28 cellular contexts compared by ENCODE assay signal in genomic region chr14:74747237-74747636, GRCh38.
"Had no signal": no experiment of that assay in that cellular context is flagged by ENCODE, and none has a peak within 500 bp of the region (broad histone marks: within the 10 kb centered on the region; RNA-seq: fewer than 3 reads in every experiment).

No MANE protein-coding gene starts in this region.

- H3K9me3 ChIP-seq: breast epithelium had no signal

- FAIRE-seq: frontal cortex had no signal

- H3K27me3 Mint-ChIP-seq: activated CD4-positive, alpha-beta memory T cell treated with anti-CD3 and anti-CD28 coated beads, Interleukin-2, amount 10 ng/mL, durations not matched to agents 7 days and 5 days; activated CD4-positive, alpha-beta T cell treated with anti-CD3 and anti-CD28 coated beads, Interleukin-2, amount 10 ng/mL, durations not matched to agents 7 days and 5 days; activated naive CD8-positive, alpha-beta T cell treated with anti-CD3 and anti-CD28 coated beads, Interleukin-2, amount 10 ng/mL, durations not matched to agents 7 days and 5 days; activated T-cell treated with anti-CD3 and anti-CD28 coated beads, Interleukin-2, amount 50 U/mL, for 24 hours; central memory CD8-positive, alpha-beta T cell; dendritic cell treated with granulocyte-macrophage colony-stimulating factor and Interleukin-4, amounts not matched to agents 40 ng/mL and 50 ng/mL, for 4 days had no signal

- DNase-seq: activated CD4-positive, alpha-beta memory T cell treated with anti-CD3 and anti-CD28 coated beads, Interleukin-2, amount 10 ng/mL, durations not matched to agents 7 days and 5 days; activated CD4-positive, alpha-beta T cell treated with anti-CD3 and anti-CD28 coated beads for 1 hour; activated CD4-positive, alpha-beta T cell treated with anti-CD3 and anti-CD28 coated beads for 4 hours; activated CD4-positive, alpha-beta T cell treated with anti-CD3 and anti-CD28 coated beads, Interleukin-2, amount 10 ng/mL, durations not matched to agents 7 days and 5 days; activated CD4-positive, alpha-beta T cell treated with anti-CD3 and anti-CD28 coated beads, Interleukin-2, amount 50 U/mL, for 4 hours; activated CD8-positive, alpha-beta memory T cell treated with anti-CD3 and anti-CD28 coated beads, Interleukin-2, amount 50 U/mL, for 48 hours; activated gamma-delta T cell; activated naive CD4-positive, alpha-beta T cell; activated naive CD4-positive, alpha-beta T cell treated with anti-CD3 and anti-CD28 coated beads, Interleukin-2, amount 10 ng/mL, durations not matched to agents 7 days and 5 days; activated naive CD8-positive, alpha-beta T cell treated with anti-CD3 and anti-CD28 coated beads, Interleukin-2, amount 10 ng/mL, durations not matched to agents 7 days and 5 days; activated T-cell treated with anti-CD3 and anti-CD28 coated beads for 4 hours; activated T-cell treated with anti-CD3 and anti-CD28 coated beads, Interleukin-2, amount 50 U/mL, for 24 hours; activated T-cell treated with anti-CD3 and anti-CD28 coated beads, Interleukin-2, amount 50 U/mL, for 72 hours; anterior cingulate cortex; dorsolateral prefrontal cortex; effector memory CD4-positive, alpha-beta T cell; endodermal cell; foreskin fibroblast; head of caudate nucleus; T-helper 2 cell had no signal

- H3K4me1 ChIP-seq: breast epithelium had no signal

- H3K4me1 Mint-ChIP-seq: activated CD4-positive, alpha-beta memory T cell treated with anti-CD3 and anti-CD28 coated beads, Interleukin-2, amount 10 ng/mL, durations not matched to agents 7 days and 5 days; activated CD4-positive, alpha-beta T cell treated with anti-CD3 and anti-CD28 coated beads, Interleukin-2, amount 10 ng/mL, durations not matched to agents 7 days and 5 days; activated naive CD4-positive, alpha-beta T cell treated with anti-CD3 and anti-CD28 coated beads, Interleukin-2, amount 10 ng/mL, durations not matched to agents 7 days and 5 days; brain; central memory CD8-positive, alpha-beta T cell; endodermal cell had no signal

- H3K36me3 ChIP-seq: breast epithelium had no signal

- ATAC-seq: activated naive CD4-positive, alpha-beta T cell treated with anti-CD3 and anti-CD28 coated beads, Interleukin-2, amount 50 U/mL, for 72 hours; activated T-cell treated with anti-CD3 and anti-CD28 coated beads, Interleukin-2, amount 50 U/mL, for 72 hours; esophagus mucosa had no signal

- H3K27ac Mint-ChIP-seq: activated CD4-positive, alpha-beta memory T cell treated with anti-CD3 and anti-CD28 coated beads, Interleukin-2, amount 10 ng/mL, durations not matched to agents 7 days and 5 days; activated CD4-positive, alpha-beta T cell treated with anti-CD3 and anti-CD28 coated beads, Interleukin-2, amount 10 ng/mL, durations not matched to agents 7 days and 5 days; activated naive CD4-positive, alpha-beta T cell treated with anti-CD3 and anti-CD28 coated beads, Interleukin-2, amount 10 ng/mL, durations not matched to agents 7 days and 5 days; activated naive CD4-positive, alpha-beta T cell treated with anti-CD3 and anti-CD28 coated beads, Interleukin-2, amount 50 U/mL, for 72 hours; activated naive CD8-positive, alpha-beta T cell treated with anti-CD3 and anti-CD28 coated beads, Interleukin-2, amount 10 ng/mL, durations not matched to agents 7 days and 5 days; activated T-cell treated with anti-CD3 and anti-CD28 coated beads, Interleukin-2, amount 50 U/mL, for 24 hours; activated T-cell treated with anti-CD3 and anti-CD28 coated beads, Interleukin-2, amount 50 U/mL, for 72 hours; brain; dendritic cell treated with granulocyte-macrophage colony-stimulating factor and Interleukin-4, amounts not matched to agents 40 ng/mL and 50 ng/mL, for 4 days; endodermal cell had no signal

- H3K36me3 Mint-ChIP-seq: activated naive CD4-positive, alpha-beta T cell treated with anti-CD3 and anti-CD28 coated beads, Interleukin-2, amount 10 ng/mL, durations not matched to agents 7 days and 5 days; brain had no signal

- H3K27ac ChIP-seq: breast epithelium, coronary artery, dorsolateral prefrontal cortex had no signal

- H3K4me3 ChIP-seq: breast epithelium, coronary artery, dorsolateral prefrontal cortex had no signal

- H3K4me3 Mint-ChIP-seq: activated CD4-positive, alpha-beta memory T cell treated with anti-CD3 and anti-CD28 coated beads, Interleukin-2, amount 10 ng/mL, durations not matched to agents 7 days and 5 days; activated CD4-positive, alpha-beta T cell treated with anti-CD3 and anti-CD28 coated beads, Interleukin-2, amount 10 ng/mL, durations not matched to agents 7 days and 5 days; activated naive CD4-positive, alpha-beta T cell treated with anti-CD3 and anti-CD28 coated beads, Interleukin-2, amount 10 ng/mL, durations not matched to agents 7 days and 5 days; activated naive CD8-positive, alpha-beta T cell treated with anti-CD3 and anti-CD28 coated beads, Interleukin-2, amount 10 ng/mL, durations not matched to agents 7 days and 5 days; activated T-cell treated with anti-CD3 and anti-CD28 coated beads, Interleukin-2, amount 50 U/mL, for 24 hours; activated T-cell treated with anti-CD3 and anti-CD28 coated beads, Interleukin-2, amount 50 U/mL, for 72 hours; brain; central memory CD8-positive, alpha-beta T cell; dendritic cell treated with granulocyte-macrophage colony-stimulating factor and Interleukin-4, amounts not matched to agents 40 ng/mL and 50 ng/mL, for 4 days; endodermal cell had no signal

- H3K27me3 ChIP-seq: breast epithelium, dorsolateral prefrontal cortex had no signal
